22 cellular contexts compared by ENCODE assay signal in genomic region chr19:40962460-40962961, GRCh38. TPM values are rescaled to one million over a fixed set of nuclear protein-coding genes. Genes with fewer than 3 reads are reported as not detected.
DNase-seq lines count a peak whose midpoint lies in the region; ATAC-seq and TF ChIP-seq lines count a peak whose summit lies in the region.
"Had no signal": no experiment of that assay in that cellular context is flagged by ENCODE, and none has a peak within 500 bp of the region (broad histone marks: within the 10 kb centered on the region; RNA-seq: fewer than 3 reads in every experiment).

No MANE protein-coding gene starts in this region.

- H3K4me1 ChIP-seq in Panc1 (ENCODE audit: control insufficient read depth, insufficient read depth, low read length), result peaks cover 12% of the 10 kb centered on the region
- H3K4me1 ChIP-seq: foreskin keratinocyte, psoas muscle had no signal

- CTCF ChIA-PET in Panc1 (lab: Charles Lee), result no interaction called here

- intact Hi-C loops in natural killer cell (cut with micrococcal nuclease) (no loop called here), Panc1 (cut with micrococcal nuclease; ENCODE audit: unreplicated experiment) (no loop called here)

- H3K4me1 Mint-ChIP-seq in natural killer cell, result peaks cover 9 to 13% of the 10 kb centered on the region in 2 donors
- H3K4me1 Mint-ChIP-seq in natural killer cell treated with Interleukin-12 subunit alpha and Interleukin-12 subunit beta and Interleukin-15 and Interleukin-18, amount 100 ng/mL, for 72 hours (ENCODE audit: low read depth in 2 of 2), result peaks cover 16% of the 10 kb centered on the region in 2 donors

- H3K9me3 Mint-ChIP-seq in natural killer cell, result no peaks in the 10 kb centered on the region
- H3K9me3 Mint-ChIP-seq in natural killer cell treated with Interleukin-12 subunit alpha and Interleukin-12 subunit beta and Interleukin-15 and Interleukin-18, amount 100 ng/mL, for 72 hours, result no peaks in the 10 kb centered on the region
- H3K9me3 Mint-ChIP-seq: CD8-positive, alpha-beta T cell; type B pancreatic cell had no signal

- H3K4me3 ChIP-seq in Panc1 (ENCODE audit: low read depth in 2 of 2, low read length in 2 of 2), result peak overlapping the region in 1 of 2 experiments; percentile 11; a peak in 1 of 4 replicates
- no peak overlapping the region for H3K4me3 ChIP-seq in fibroblast of the aortic adventitia (ENCODE audit: low read depth, low read length)
- H3K4me3 ChIP-seq: psoas muscle had no signal

- DNase-seq in natural killer cell, result no peak
- DNase-seq in natural killer cell treated with Interleukin-12 subunit alpha and Interleukin-12 subunit beta and Interleukin-15 and Interleukin-18, amount 100 ng/mL, for 72 hours (ENCODE audit: low spot score), result no peak
- DNase-seq in Panc1 (ENCODE audit: low read depth, low spot score), result peak; percentile 27
- peak; percentile 78 for DNase-seq in fibroblast of the aortic adventitia (ENCODE audit: low read depth)
- no peak for DNase-seq in GM13976 (ENCODE audit: low spot score)
- DNase-seq in epidermal melanocyte (ENCODE audit: insufficient read length, low spot score), result no peak
- DNase-seq: activated CD4-positive, alpha-beta T cell treated with anti-CD3 and anti-CD28 coated beads, Interleukin-2, amount 10 ng/mL, durations not matched to agents 7 days and 5 days; activated naive CD4-positive, alpha-beta T cell treated with anti-CD3 and anti-CD28 coated beads, Interleukin-2, amount 50 U/mL, for 16 hours; CD8-positive, alpha-beta T cell; effector CD8-positive, alpha-beta T cell; foreskin keratinocyte; GOT3; NCI-H446 treated with DMSO at 0.1 percent for 48 hours; OCI-M1; psoas muscle; stimulated activated naive CD4-positive, alpha-beta T cell treated with Interleukin-2 at 50 U/mL for 16 hours had no signal

- no peaks in the 10 kb centered on the region for H3K36me3 ChIP-seq in Panc1 (ENCODE audit: control insufficient read depth, insufficient read depth, low read length)

- BruUV-seq in Panc1 (replicated peaks; lab: Mats Ljungman, UMichigan), result no TSS peak

- H3K27me3 ChIP-seq in Panc1 (ENCODE audit: control insufficient read depth, insufficient read depth, low read length), result no peaks in the 10 kb centered on the region

- H3K36me3 Mint-ChIP-seq in natural killer cell, result no peaks in the 10 kb centered on the region
- peaks cover 2% of the 10 kb centered on the region for H3K36me3 Mint-ChIP-seq in natural killer cell treated with Interleukin-12 subunit alpha and Interleukin-12 subunit beta and Interleukin-15 and Interleukin-18, amount 100 ng/mL, for 72 hours
- H3K36me3 Mint-ChIP-seq: CD8-positive, alpha-beta T cell had no signal

- no peaks in the 10 kb centered on the region for H3K9me3 ChIP-seq in Panc1 (ENCODE audit: control insufficient read depth, insufficient read depth, low read depth, low read length)
- H3K9me3 ChIP-seq: psoas muscle had no signal

- ATAC-seq in natural killer cell (peak in 2 of 3 donors; percentile 38 to 53), Panc1 (peak; percentile 96), GM18519 (IDR thresholded peaks at IDR 0.05; ENCODE audit: low FRiP score, unreplicated experiment) (no peak), GM18517 (IDR thresholded peaks at IDR 0.05; ENCODE audit: unreplicated experiment) (no peak)
- ATAC-seq in natural killer cell treated with Interleukin-12 subunit alpha and Interleukin-12 subunit beta and Interleukin-15 and Interleukin-18, amount 100 ng/mL, for 72 hours, result no peak
- ATAC-seq: CD8-positive, alpha-beta T cell; foreskin keratinocyte; psoas muscle had no signal

- TF ChIP-seq CTCF in natural killer cell (IDR thresholded peaks at IDR 0.05) (no peak), Panc1 (IDR thresholded peaks at IDR 0.05) (no peak), fibroblast of the aortic adventitia (IDR thresholded peaks at IDR 0.05; ENCODE audit: insufficient read depth, low read length) (no peak), GM13976 (IDR thresholded peaks at IDR 0.05; ENCODE audit: borderline replicate concordance, control extremely low read depth, extremely low read depth, insufficient read depth, missing control alignments) (no peak)

- peaks cover 12 to 14% of the 10 kb centered on the region in 2 donors for H3K27me3 Mint-ChIP-seq in natural killer cell (ENCODE audit: low read depth in 2 of 2)
- H3K27me3 Mint-ChIP-seq in natural killer cell treated with Interleukin-12 subunit alpha and Interleukin-12 subunit beta and Interleukin-15 and Interleukin-18, amount 100 ng/mL, for 72 hours, result peaks cover 8 to 17% of the 10 kb centered on the region in 2 donors

- POLR2A ChIA-PET in Panc1 (lab: Charles Lee), result no interaction called here

- peak overlapping the region; percentile 89 for H3K27ac ChIP-seq in Panc1 (ENCODE audit: low read length)
- H3K27ac ChIP-seq: foreskin keratinocyte, psoas muscle had no signal

- H3K27ac Mint-ChIP-seq in natural killer cell, result no peak overlapping the region
- H3K27ac Mint-ChIP-seq in natural killer cell treated with Interleukin-12 subunit alpha and Interleukin-12 subunit beta and Interleukin-15 and Interleukin-18, amount 100 ng/mL, for 72 hours, result no peak overlapping the region
- H3K27ac Mint-ChIP-seq: activated CD4-positive, alpha-beta T cell treated with anti-CD3 and anti-CD28 coated beads, Interleukin-2, amount 10 ng/mL, durations not matched to agents 7 days and 5 days; CD8-positive, alpha-beta T cell; type B pancreatic cell had no signal

- in situ Hi-C loops in Panc1 (cut with HindIII; ENCODE audit: low pct_unique_long_range_greater_than_20kb, low sequenced_read_pairs), result no loop called here
- in situ Hi-C loops in GM13976 (cut with MboI; ENCODE audit: low sequenced_read_pairs, unreplicated experiment), result no loop called here

- no peak overlapping the region for H3K4me3 Mint-ChIP-seq in natural killer cell
- no peak overlapping the region for H3K4me3 Mint-ChIP-seq in natural killer cell treated with Interleukin-12 subunit alpha and Interleukin-12 subunit beta and Interleukin-15 and Interleukin-18, amount 100 ng/mL, for 72 hours
- H3K4me3 Mint-ChIP-seq: activated CD4-positive, alpha-beta T cell treated with anti-CD3 and anti-CD28 coated beads, Interleukin-2, amount 10 ng/mL, durations not matched to agents 7 days and 5 days; CD8-positive, alpha-beta T cell; type B pancreatic cell had no signal

RNA-seq across cellular contexts. Expression of gene CYP2B6, which starts 28.6 kb away (rescaled TPM):
- total RNA-seq in natural killer cell, result not detected
- not detected for total RNA-seq in natural killer cell treated with Interleukin-12 subunit alpha and Interleukin-12 subunit beta and Interleukin-15 and Interleukin-18, amount 100 ng/mL, for 72 hours
- 0.26 TPM for total RNA-seq in Panc1 (2021; ENCODE audit: unreplicated experiment)
- not detected for polyA plus RNA-seq in Panc1 (2012; ENCODE audit: insufficient read length)
- total RNA-seq in fibroblast of the aortic adventitia (ENCODE audit: low replicate concordance), result not detected in 2 replicates
- total RNA-seq: activated CD4-positive, alpha-beta T cell treated with anti-CD3 and anti-CD28 coated beads, Interleukin-2, amount 10 ng/mL, durations not matched to agents 7 days and 5 days; CD8-positive, alpha-beta T cell; foreskin keratinocyte; G401; LHCN-M2; myocyte had no signal
- polyA plus RNA-seq: foreskin keratinocyte, psoas muscle had no signal

Comparison
In these comparisons a context has a peak if more than half of its experiments do, and no peak if none do; other contexts are left out.
1. ATAC-seq: peak in natural killer cell (2 of 3) and Panc1 (single experiment); none in natural killer cell treated with Interleukin-12 subunit alpha and Interleukin-12 subunit beta and Interleukin-15 and Interleukin-18, amount 100 ng/mL, for 72 hours (0 of 2), GM18519 (single experiment) and GM18517 (single experiment).
2. DNase-seq: peak in Panc1 (single experiment) and fibroblast of the aortic adventitia (single experiment); none in natural killer cell (single experiment), natural killer cell treated with Interleukin-12 subunit alpha and Interleukin-12 subunit beta and Interleukin-15 and Interleukin-18, amount 100 ng/mL, for 72 hours (single experiment), GM13976 (single experiment) and epidermal melanocyte (single experiment).